In the genomic region with DNA sequence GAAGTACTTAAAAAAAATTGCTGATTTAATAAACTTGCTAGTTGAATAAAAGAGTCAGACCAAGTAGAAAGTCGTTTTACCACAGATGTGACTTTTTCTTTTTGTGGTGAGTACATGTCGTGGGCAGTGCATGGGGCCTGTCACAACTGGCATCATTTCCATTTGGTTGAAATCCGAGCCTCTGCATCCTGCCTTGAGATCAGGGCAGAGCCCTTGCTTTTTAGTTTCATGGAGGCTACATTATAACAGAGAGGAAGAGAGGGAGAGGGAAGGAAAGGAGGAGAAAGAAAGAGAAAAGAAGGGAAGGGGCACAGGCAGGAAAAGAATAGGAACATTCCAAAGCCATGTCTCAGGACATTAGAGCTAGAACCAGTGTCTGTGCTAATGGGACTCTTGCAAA, we compare ENCODE assay signal across 19 cellular contexts. TPM values are rescaled to one million over a fixed set of nuclear protein-coding genes. Genes with fewer than 3 reads are reported as not detected.
DNase-seq lines count a peak whose midpoint lies in the region; ATAC-seq, FAIRE-seq and TF ChIP-seq lines count a peak whose summit lies in the region.
"Had no signal": no experiment of that assay in that cellular context is flagged by ENCODE, and none has a peak within 500 bp of the region (broad histone marks: within the 10 kb centered on the region; RNA-seq: fewer than 3 reads in every experiment).

No MANE protein-coding gene starts in this region.

- H3K79me2 ChIP-seq in HepG2 (ENCODE audit: insufficient read depth, low read length) (no peaks in the 10 kb centered on the region), osteoblast (ENCODE audit: insufficient read depth, low read length) (peaks cover 2% of the 10 kb centered on the region)

- TF ChIP-seq EP300 in HepG2 (IDR thresholded peaks at IDR 0.05; ENCODE audit: low read depth in 2 of 2, low read length in 2 of 2) (no peak), HepG2 (CRISPR knock-in tag; IDR thresholded peaks at IDR 0.05; ENCODE audit: borderline replicate concordance) (no peak)

- H3K9ac ChIP-seq in HepG2 (ENCODE audit: insufficient read depth, low read depth, low read length) = no peak overlapping the region

- no peak for TF ChIP-seq CTCF in fibroblast of mammary gland (conservative IDR thresholded peaks at IDR 0.05; ENCODE audit: control insufficient read depth, insufficient read depth, low read depth, low read length)
- TF ChIP-seq CTCF in HepG2 (CRISPR knock-in tag; IDR thresholded peaks at IDR 0.05) = no peak
- TF ChIP-seq CTCF in osteoblast (IDR thresholded peaks at IDR 0.05; ENCODE audit: extremely low read depth, low read depth, low read length) = no peak

- H3K27ac ChIP-seq in HepG2 (ENCODE audit: extremely low read length, insufficient read depth, low read length) = no peak overlapping the region
- no peak overlapping the region for H3K27ac ChIP-seq in osteoblast (ENCODE audit: low read depth, low read length)
- H3K27ac ChIP-seq: gastrocnemius medialis, stomach had no signal

- peak overlapping the region; percentile 11 for H3K27ac Mint-ChIP-seq in activated CD4-positive, alpha-beta T cell treated with anti-CD3 and anti-CD28 coated beads, Interleukin-2, amount 10 ng/mL, durations not matched to agents 24 days and 14 days
- H3K27ac Mint-ChIP-seq: activated CD4-positive, alpha-beta memory T cell treated with anti-CD3 and anti-CD28 coated beads for 36 hours; activated naive CD8-positive, alpha-beta T cell treated with anti-CD3 and anti-CD28 coated beads, Interleukin-2, amount 10 ng/mL, durations not matched to agents 7 days and 5 days; endodermal cell; natural killer cell had no signal

- no peaks in the 10 kb centered on the region for H3K36me3 ChIP-seq in HepG2 (replicated peaks in 1 of 2; ENCODE audit: control insufficient read depth in 1 of 2, insufficient read depth in 2 of 2, low read length in 2 of 2)
- no peaks in the 10 kb centered on the region for H3K36me3 ChIP-seq in osteoblast (ENCODE audit: insufficient read depth, low read length)
- H3K36me3 ChIP-seq: gastrocnemius medialis had no signal

- WGBS in HepG2 (ENCODE audit: low lambda C conversion rate) = 88% methylated on average over 3 of the region's 3 CpGs

- ATAC-seq in GM21528 (IDR thresholded peaks at IDR 0.05; ENCODE audit: low FRiP score, unreplicated experiment) (no peak), HepG2 (no peak)
- ATAC-seq: activated T-cell treated with anti-CD3 and anti-CD28 coated beads, Interleukin-2, amount 50 U/mL, for 4 hours; gastrocnemius medialis; natural killer cell had no signal

- H3K27me3 ChIP-seq in HepG2 (ENCODE audit: control insufficient read depth in 1 of 2, insufficient read depth in 2 of 2, low read length in 2 of 2) = no peaks in the 10 kb centered on the region
- H3K27me3 ChIP-seq in osteoblast (ENCODE audit: insufficient read depth, low read length) = no peaks in the 10 kb centered on the region
- H3K27me3 ChIP-seq: gastrocnemius medialis, stomach had no signal

- no peaks in the 10 kb centered on the region for H3K4me1 Mint-ChIP-seq in activated CD4-positive, alpha-beta T cell treated with anti-CD3 and anti-CD28 coated beads, Interleukin-2, amount 10 ng/mL, durations not matched to agents 24 days and 14 days
- H3K4me1 Mint-ChIP-seq: activated naive CD8-positive, alpha-beta T cell treated with anti-CD3 and anti-CD28 coated beads, Interleukin-2, amount 10 ng/mL, durations not matched to agents 7 days and 5 days; natural killer cell had no signal

- peaks cover 7% of the 10 kb centered on the region for H3K9me3 Mint-ChIP-seq in activated CD4-positive, alpha-beta T cell treated with anti-CD3 and anti-CD28 coated beads, Interleukin-2, amount 10 ng/mL, durations not matched to agents 24 days and 14 days
- H3K9me3 Mint-ChIP-seq: activated naive CD8-positive, alpha-beta T cell treated with anti-CD3 and anti-CD28 coated beads, Interleukin-2, amount 10 ng/mL, durations not matched to agents 7 days and 5 days; natural killer cell had no signal

- H3K4me3 ChIP-seq in fibroblast of mammary gland (ENCODE audit: control insufficient read depth, low read depth, low read length) (no peak overlapping the region), HepG2 (replicated peaks in 1 of 3; ENCODE audit: insufficient read depth in 1 of 3, low read depth in 2 of 3, low read length in 3 of 3) (no peak overlapping the region), osteoblast (ENCODE audit: insufficient read depth, low read length) (no peak overlapping the region)
- H3K4me3 ChIP-seq: gastrocnemius medialis, lung, stomach had no signal

- no peak for DNase-seq in activated CD4-positive, alpha-beta T cell treated with anti-CD3 and anti-CD28 coated beads, Interleukin-2, amount 10 ng/mL, durations not matched to agents 24 days and 14 days
- no peak for DNase-seq in activated CD4-positive, alpha-beta T cell treated with anti-CD3 and anti-CD28 coated beads, Interleukin-2, amount 50 U/mL, for 48 hours
- DNase-seq in RPMI7951 (ENCODE audit: low read depth) (peak; percentile 28), fibroblast of mammary gland (ENCODE audit: low read depth) (peak; percentile 38), NCI-H146 (lab: John Stamatoyannopoulos, UW) (no peak), HepG2 (ENCODE audit: low spot score) (no peak), osteoblast (ENCODE audit: insufficient read length, low spot score, missing footprints) (no peak)
- DNase-seq: activated CD4-positive, alpha-beta memory T cell treated with anti-CD3 and anti-CD28 coated beads for 36 hours; activated naive CD8-positive, alpha-beta T cell treated with anti-CD3 and anti-CD28 coated beads, Interleukin-2, amount 10 ng/mL, durations not matched to agents 7 days and 5 days; activated T-cell treated with anti-CD3 and anti-CD28 coated beads, Interleukin-2, amount 50 U/mL, for 4 hours; gastrocnemius medialis; natural killer cell; stomach had no signal

- H3K9me3 ChIP-seq in HepG2 (ENCODE audit: low read length) (peaks cover 7% of the 10 kb centered on the region; the same call in 1 of the 2 replicates), osteoblast (ENCODE audit: low read depth, low read length) (no peaks in the 10 kb centered on the region)
- H3K9me3 ChIP-seq: gastrocnemius medialis, stomach had no signal

- intact Hi-C loops in activated CD4-positive, alpha-beta T cell treated with anti-CD3 and anti-CD28 coated beads, Interleukin-2, amount 10 ng/mL, durations not matched to agents 24 days and 14 days (cut with micrococcal nuclease) = no loop called here
- intact Hi-C loops in HepG2 (cut with micrococcal nuclease; ENCODE audit: unreplicated experiment) = no loop called here

- CTCF ChIA-PET in HepG2 (lab: Yijun Ruan, JAX; ENCODE audit: low intra/inter-chr PET ratio, low total read pairs) = no interaction called here

- H3K4me1 ChIP-seq in HepG2 (ENCODE audit: insufficient read depth, low read length) = no peaks in the 10 kb centered on the region
- peaks cover 2% of the 10 kb centered on the region for H3K4me1 ChIP-seq in osteoblast (ENCODE audit: insufficient read depth, low read length)
- H3K4me1 ChIP-seq: gastrocnemius medialis, stomach had no signal

- POLR2A ChIA-PET in HepG2 (lab: Yijun Ruan, JAX) = no interaction called here

- BruUV-seq in HepG2 (replicated peaks; lab: Mats Ljungman, UMichigan) = no TSS peak

- no peaks in the 10 kb centered on the region for H4K20me1 ChIP-seq in HepG2 (ENCODE audit: insufficient read depth, low read length)
- H4K20me1 ChIP-seq in osteoblast (ENCODE audit: insufficient read depth, low read length) = peaks cover 8% of the 10 kb centered on the region

- H3K36me3 Mint-ChIP-seq in activated CD4-positive, alpha-beta T cell treated with anti-CD3 and anti-CD28 coated beads, Interleukin-2, amount 10 ng/mL, durations not matched to agents 24 days and 14 days (ENCODE audit: low read depth) = no peaks in the 10 kb centered on the region
- H3K36me3 Mint-ChIP-seq: activated CD4-positive, alpha-beta memory T cell treated with anti-CD3 and anti-CD28 coated beads for 36 hours; activated naive CD8-positive, alpha-beta T cell treated with anti-CD3 and anti-CD28 coated beads, Interleukin-2, amount 10 ng/mL, durations not matched to agents 7 days and 5 days; natural killer cell had no signal

- H3K4me2 ChIP-seq in HepG2 (ENCODE audit: low read depth, low read length) = no peak overlapping the region
- no peak overlapping the region for H3K4me2 ChIP-seq in osteoblast (ENCODE audit: insufficient read depth, low read length)

- H3K27me3 Mint-ChIP-seq in activated CD4-positive, alpha-beta T cell treated with anti-CD3 and anti-CD28 coated beads, Interleukin-2, amount 10 ng/mL, durations not matched to agents 24 days and 14 days = no peaks in the 10 kb centered on the region
- H3K27me3 Mint-ChIP-seq: activated naive CD8-positive, alpha-beta T cell treated with anti-CD3 and anti-CD28 coated beads, Interleukin-2, amount 10 ng/mL, durations not matched to agents 7 days and 5 days had no signal

- no peak overlapping the region for H2AFZ ChIP-seq in HepG2 (ENCODE audit: low read length)
- H2AFZ ChIP-seq in osteoblast (ENCODE audit: low read length) = no peak overlapping the region

- TF ChIP-seq POLR2A in HepG2 (IDR thresholded peaks at IDR 0.05; ENCODE audit: insufficient read depth in 1 of 2, low read depth in 2 of 2, low read length in 2 of 2) = no peak

- TF ChIP-seq RAD21 in HepG2 (CRISPR knock-in tag; IDR thresholded peaks at IDR 0.05) = no peak

- FAIRE-seq in HepG2 (lab: Jason Lieb, UNC) = no peak
- FAIRE-seq: G401.6, GM12891 had no signal

- in situ Hi-C loops in HepG2 (cut with HindIII; ENCODE audit: extremely low pct_ligation_motif_present, low pct_unique_long_range_greater_than_20kb) = no loop called here

- H3K4me3 Mint-ChIP-seq in activated CD4-positive, alpha-beta T cell treated with anti-CD3 and anti-CD28 coated beads, Interleukin-2, amount 10 ng/mL, durations not matched to agents 24 days and 14 days = no peak overlapping the region
- H3K4me3 Mint-ChIP-seq: activated CD4-positive, alpha-beta memory T cell treated with anti-CD3 and anti-CD28 coated beads for 36 hours; activated naive CD8-positive, alpha-beta T cell treated with anti-CD3 and anti-CD28 coated beads, Interleukin-2, amount 10 ng/mL, durations not matched to agents 7 days and 5 days; activated T-cell treated with anti-CD3 and anti-CD28 coated beads, Interleukin-2, amount 50 U/mL, for 4 hours; endodermal cell; natural killer cell had no signal

RNA-seq across cellular contexts. Expression of a gene that starts 20.4 kb away (rescaled TPM):
- not detected in 2 replicates for total RNA-seq in activated CD4-positive, alpha-beta T cell treated with anti-CD3 and anti-CD28 coated beads, Interleukin-2, amount 10 ng/mL, durations not matched to agents 24 days and 14 days
- total RNA-seq in RPMI7951 (2014; rRNA removed; shearing (Covaris generic)) = under 0.01 TPM in 1 of 2 replicates, not detected in the other
- total RNA-seq in HepG2 (2016; rRNA removed; fragmentation: Illumina TruSeq; extraction: Trizol) (not detected in 2 replicates), osteoblast (0.29 and 0.36 TPM in 2 replicates)
- not detected in 2 replicates for total RNA-seq in HepG2 (2016; cell fraction: cytosol; rRNA removed; fragmentation: Illumina TruSeq; extraction: Trizol; ENCODE audit: low read depth)
- total RNA-seq in HepG2 (2016; cell fraction: insoluble cytoplasmic fraction; rRNA removed; fragmentation: Illumina TruSeq; extraction: Trizol) = not detected in 2 replicates
- not detected in 2 replicates for total RNA-seq in HepG2 (2016; cell fraction: membrane; rRNA removed; fragmentation: Illumina TruSeq; extraction: Trizol)
- not detected in 2 replicates for total RNA-seq in HepG2 (2016; cell fraction: nucleus; rRNA removed; fragmentation: Illumina TruSeq; extraction: Trizol)
- not detected in 2 replicates for polyA plus RNA-seq in HepG2 (2011; rRNA removed)
- not detected in 2 replicates for polyA plus RNA-seq in HepG2 (2011; cell fraction: cytosol; rRNA removed)
- polyA plus RNA-seq in HepG2 (2011; cell fraction: nucleus; rRNA removed) = not detected in 2 replicates
- not detected in 2 replicates for polyA plus RNA-seq in HepG2 (2012)
- polyA plus RNA-seq in HepG2 (2016; cell fraction: cytosol; fragmentation: Illumina TruSeq; extraction: Trizol; ENCODE audit: low read depth) = not detected in 2 replicates
- not detected in 2 replicates for polyA plus RNA-seq in HepG2 (2016; cell fraction: insoluble cytoplasmic fraction; fragmentation: Illumina TruSeq; extraction: Trizol; ENCODE audit: low read depth)
- not detected in 2 replicates for polyA plus RNA-seq in HepG2 (2016; cell fraction: membrane; fragmentation: Illumina TruSeq; extraction: Trizol; ENCODE audit: low read depth)
- polyA plus RNA-seq in HepG2 (2016; cell fraction: nucleus; fragmentation: Illumina TruSeq; extraction: Trizol; ENCODE audit: insufficient read depth, low read depth) = not detected in 2 replicates
- not detected in 2 replicates for polyA minus RNA-seq in HepG2 (2011; rRNA and poly(A)+ RNA removed; ENCODE audit: low replicate concordance)
- not detected in 2 replicates for polyA minus RNA-seq in HepG2 (2011; cell fraction: cytosol; rRNA and poly(A)+ RNA removed)
- polyA minus RNA-seq in HepG2 (2011; cell fraction: nucleus; rRNA and poly(A)+ RNA removed) = not detected in 2 replicates
- total RNA-seq: activated CD4-positive, alpha-beta memory T cell treated with anti-CD3 and anti-CD28 coated beads for 36 hours; activated naive CD8-positive, alpha-beta T cell treated with anti-CD3 and anti-CD28 coated beads, Interleukin-2, amount 10 ng/mL, durations not matched to agents 7 days and 5 days; activated T-cell treated with anti-CD3 and anti-CD28 coated beads, Interleukin-2, amount 50 U/mL, for 4 hours; gastrocnemius medialis; natural killer cell; pulmonary artery endothelial cell had no signal

Comparison
In these comparisons a context has a peak if more than half of its experiments do, and no peak if none do; other contexts are left out.
1. DNase-seq: peak in RPMI7951 (single experiment) and fibroblast of mammary gland (single experiment); none in activated CD4-positive, alpha-beta T cell treated with anti-CD3 and anti-CD28 coated beads, Interleukin-2, amount 10 ng/mL, durations not matched to agents 24 days and 14 days (single experiment), activated CD4-positive, alpha-beta T cell treated with anti-CD3 and anti-CD28 coated beads, Interleukin-2, amount 50 U/mL, for 48 hours (0 of 2), NCI-H146 (single experiment), HepG2 (single experiment) and osteoblast (single experiment).